In the genomic region with DNA sequence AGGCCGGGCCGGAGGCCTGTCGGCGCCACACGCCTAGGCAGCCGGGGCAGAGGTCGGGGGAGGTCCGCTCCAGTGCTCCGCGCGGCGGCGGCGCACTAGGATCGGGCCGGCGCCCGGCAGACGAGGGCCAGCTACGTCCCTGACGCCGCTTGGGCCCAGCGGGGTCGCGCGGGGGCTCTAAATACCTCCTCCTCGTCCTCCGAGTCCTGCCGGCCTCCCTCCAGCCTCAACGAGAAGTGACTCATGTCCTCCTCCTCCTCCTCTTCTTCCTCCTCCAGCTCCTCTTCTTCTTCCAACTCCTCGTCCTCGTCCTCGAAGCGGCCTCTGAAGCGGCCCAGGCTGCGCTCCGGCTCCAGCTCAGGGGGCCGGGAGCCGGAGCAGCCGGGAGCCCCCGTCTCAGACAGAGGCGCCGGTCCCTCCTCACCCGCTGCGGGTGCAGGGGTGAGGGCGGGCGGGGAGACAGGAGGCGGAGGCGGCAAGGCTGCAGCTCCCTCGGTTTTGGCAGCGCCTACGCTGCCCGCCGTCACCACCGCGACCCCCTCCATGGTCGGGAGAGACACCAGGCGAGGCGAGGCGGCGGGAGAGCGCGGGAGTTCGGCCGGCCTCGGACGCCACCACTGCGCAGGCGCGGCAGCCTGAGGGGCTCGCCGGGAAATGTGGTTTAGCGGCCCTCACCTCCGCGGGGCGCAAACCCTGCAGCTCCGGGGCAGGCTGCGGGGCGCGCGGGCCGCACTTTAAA, we compare ENCODE assay signal across 8 cellular contexts. TPM values are rescaled to one million over a fixed set of nuclear protein-coding genes. Genes with fewer than 3 reads are reported as not detected.
DNase-seq lines count a peak whose midpoint lies in the region; ATAC-seq and TF ChIP-seq lines count a peak whose summit lies in the region.

A gene with protein sequence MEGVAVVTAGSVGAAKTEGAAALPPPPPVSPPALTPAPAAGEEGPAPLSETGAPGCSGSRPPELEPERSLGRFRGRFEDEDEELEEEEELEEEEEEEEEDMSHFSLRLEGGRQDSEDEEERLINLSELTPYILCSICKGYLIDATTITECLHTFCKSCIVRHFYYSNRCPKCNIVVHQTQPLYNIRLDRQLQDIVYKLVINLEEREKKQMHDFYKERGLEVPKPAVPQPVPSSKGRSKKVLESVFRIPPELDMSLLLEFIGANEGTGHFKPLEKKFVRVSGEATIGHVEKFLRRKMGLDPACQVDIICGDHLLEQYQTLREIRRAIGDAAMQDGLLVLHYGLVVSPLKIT (minus strand): TSS at position 619 of the 739 bp plus-strand sequence. CDS start 74 bp downstream, at position 545.

- no peaks in the 10 kb centered on the region for H3K9me3 ChIP-seq in BLaER1 treated with 17β-estradiol and CSF1 and Interleukin-3, amounts not matched to agents 10 nM and 100 nM (replicated peaks in 1 of 11)

- H3K4me1 ChIP-seq in BLaER1 treated with 17β-estradiol and CSF1 and Interleukin-3, amounts not matched to agents 10 nM and 100 nM = peaks cover 16 to 25% (median 21%) of the 10 kb centered on the region in 10 experiments

- H3K27ac ChIP-seq in BLaER1 treated with 17β-estradiol and CSF1 and Interleukin-3, amounts not matched to agents 10 nM and 100 nM = peak within 1 kb of the TSS; percentile 58 to 90 (median 85)

- peaks cover 29 to 38% (median 38%) of the 10 kb centered on the region in 11 experiments for H3K36me3 ChIP-seq in BLaER1 treated with 17β-estradiol and CSF1 and Interleukin-3, amounts not matched to agents 10 nM and 100 nM

- no peaks in the 10 kb centered on the region for H3K27me3 ChIP-seq in BLaER1 treated with 17β-estradiol and CSF1 and Interleukin-3, amounts not matched to agents 10 nM and 100 nM

- peak within 1 kb of the TSS; percentile 71 to 90 (median 78) for H3K4me3 ChIP-seq in BLaER1 treated with 17β-estradiol and CSF1 and Interleukin-3, amounts not matched to agents 10 nM and 100 nM

- peak within 1 kb of the TSS; percentile 49 to 92 (median 81) for H3K4me2 ChIP-seq in BLaER1 treated with 17β-estradiol and CSF1 and Interleukin-3, amounts not matched to agents 10 nM and 100 nM

- peak within 1 kb of the TSS; percentile 80 to 92 (median 89) for H3K9ac ChIP-seq in BLaER1 treated with 17β-estradiol and CSF1 and Interleukin-3, amounts not matched to agents 10 nM and 100 nM

- DNase-seq in NCI-H82 treated with DMSO at 0.1 percent for 48 hours (lab: John Stamatoyannopoulos, UW; ENCODE audit: unreplicated experiment) (peak; percentile 58), lung microvascular endothelial cell (ENCODE audit: low read depth in 2 of 2) (peak; percentile 82 to 89)
- peak; percentile 24 to 48 for DNase-seq in activated CD8-positive, alpha-beta memory T cell treated with anti-CD3 and anti-CD28 coated beads for 1 hour (ENCODE audit: extremely low read depth in 1 of 2, low read depth in 1 of 2)
- DNase-seq in effector CD8-positive, alpha-beta T cell (lab: John Stamatoyannopoulos, UW) = peak; percentile 52
- peak; percentile 39 to 70 (median 46) for DNase-seq in stimulated activated CD4-positive, alpha-beta T cell treated with anti-CD3 and anti-CD28 coated beads, TNF-alpha, amount 100 ng/mL, for 4 hours (ENCODE audit: low read depth in 3 of 3)

- H4K20me1 ChIP-seq in BLaER1 treated with 17β-estradiol and CSF1 and Interleukin-3, amounts not matched to agents 10 nM and 100 nM = peaks cover 0 to 9% (median 0%) of the 10 kb centered on the region in 11 experiments; a peak in 4 of 22 replicates

- ATAC-seq in HG03439 (IDR thresholded peaks at IDR 0.05; ENCODE audit: unreplicated experiment) = peak; percentile 85

- TF ChIP-seq POLR2A in GM19193 (IDR thresholded peaks at IDR 0.05; ENCODE audit: extremely low read depth, insufficient read depth, insufficient read length) = peak; percentile 64

RNA-seq across cellular contexts. Expression of the gene that starts here (rescaled TPM):
- 8.1 and 8.7 TPM in 2 replicates for total RNA-seq in lung microvascular endothelial cell

Comparison
In these comparisons a context has a peak if more than half of its experiments do, and no peak if none do; other contexts are left out.
1. Peak in every context shown above with its lines: DNase-seq, ATAC-seq, H3K4me3 ChIP-seq and H3K27ac ChIP-seq.